ENCODE assay signal across 4 cellular contexts in genomic region chr14:19659850-19660558, GRCh38. TPM values are rescaled to one million over a fixed set of nuclear protein-coding genes. Genes with fewer than 3 reads are reported as not detected.
"Had no signal": no experiment of that assay in that cellular context is flagged by ENCODE, and none has a peak within 500 bp of the region (broad histone marks: within the 10 kb centered on the region; RNA-seq: fewer than 3 reads in every experiment).

No MANE protein-coding gene starts in this region.

RNA-seq across cellular contexts. Expression of gene OR11H2, which starts 53.7 kb away (rescaled TPM):
- total RNA-seq: LHCN-M2, M059J, MCF 10A, NCI-H460 had no signal
